Comparison of ENCODE assay signal across 8 cellular contexts in genomic region chr2:216498418-216499413, GRCh38. TPM values are rescaled to one million over a fixed set of nuclear protein-coding genes. Genes with fewer than 3 reads are reported as not detected.
DNase-seq lines count a peak whose midpoint lies in the region; ATAC-seq, FAIRE-seq and TF ChIP-seq lines count a peak whose summit lies in the region.

Gene RPL37A, plus strand, starts transcription at chr2:216498844. Its CDS starts 31 bp downstream, at chr2:216498875.

- DNase-seq in AG10803 (ENCODE audit: low read depth), result peak; percentile 97
- peak; percentile 96 for DNase-seq in NCI-H460 (ENCODE audit: extremely low read depth, low read depth)
- peak; percentile 86 for DNase-seq in activated CD4-positive, CD25-positive, alpha-beta regulatory T cell treated with anti-CD3 and anti-CD28 coated beads, Interleukin-2, amount 50 U/mL, for 72 hours
- peak; percentile 22 to 79 for DNase-seq in cerebellar nuclear complex (lab: John Stamatoyannopoulos, UW)
- peak; percentile 84 for DNase-seq in keratinocyte (ENCODE audit: low read depth, low spot score)
- peak; percentile 74 to 78 for DNase-seq in stimulated activated CD4-positive, alpha-beta T cell treated with anti-CD3 and anti-CD28 coated beads, Interleukin-15, amount 100 ng/mL, for 1 hour (ENCODE audit: low read depth in 1 of 2, low spot score in 1 of 2)

- H3K9me3 ChIP-seq in keratinocyte (ENCODE audit: control insufficient read depth, low read depth, low read length), result no peaks in the 10 kb centered on the region

- peak; percentile 62 for FAIRE-seq in keratinocyte (lab: Jason Lieb, UNC)

- peak within 1 kb of the TSS; percentile 94 for H3K9ac ChIP-seq in keratinocyte (ENCODE audit: control insufficient read depth, extremely low read depth, insufficient read depth, low read length)

- ATAC-seq in GM19043 (IDR thresholded peaks at IDR 0.05; ENCODE audit: low read depth, unreplicated experiment) (peak; percentile 83), HG03378 (IDR thresholded peaks at IDR 0.05; ENCODE audit: unreplicated experiment) (peak; percentile 89)

- peak within 1 kb of the TSS; percentile 88 for H2AFZ ChIP-seq in keratinocyte (ENCODE audit: control insufficient read depth, low read length)

- peaks cover 20 to 44% of the 10 kb centered on the region in 2 experiments for H3K36me3 ChIP-seq in keratinocyte (ENCODE audit: control insufficient read depth in 2 of 2, extremely low read depth in 1 of 2, insufficient read depth in 2 of 2, low read length in 2 of 2)

- peak within 1 kb of the TSS; percentile 84 for H3K27ac ChIP-seq in keratinocyte (ENCODE audit: control insufficient read depth, insufficient read depth, low read length)

- dilution Hi-C loops in keratinocyte (cut with MboI; ENCODE audit: extremely low pct_ligation_motif_present, low sequenced_read_pairs), result no loop called here

- H3K27me3 ChIP-seq in keratinocyte (ENCODE audit: control insufficient read depth, extremely low read depth, insufficient read depth, low read length), result no peaks in the 10 kb centered on the region

- no peaks in the 10 kb centered on the region for H3K9me1 ChIP-seq in keratinocyte (ENCODE audit: control insufficient read depth, extremely low read depth, insufficient read depth, low read length)

- H3K4me2 ChIP-seq in keratinocyte (ENCODE audit: control insufficient read depth, extremely low read depth, insufficient read depth, low read depth, low read length), result peak within 1 kb of the TSS; percentile 97

- H3K79me2 ChIP-seq in keratinocyte (ENCODE audit: control insufficient read depth, insufficient read depth, low read length), result peaks cover 57% of the 10 kb centered on the region

- no peak for TF ChIP-seq CTCF in AG10803 (conservative IDR thresholded peaks at IDR 0.05; ENCODE audit: low read length)
- TF ChIP-seq CTCF in keratinocyte (optimal IDR thresholded peaks at IDR 0.05 in 1 of 3, IDR thresholded peaks at IDR 0.05 in 1 of 3, conservative IDR thresholded peaks at IDR 0.05 in 1 of 3; ENCODE audit: extremely low read depth in 1 of 3, insufficient read depth in 2 of 3, low read length in 3 of 3), result no peak

- H4K20me1 ChIP-seq in keratinocyte (ENCODE audit: control insufficient read depth, extremely low read depth, insufficient read depth, low read length), result peaks cover 22% of the 10 kb centered on the region

- H3K4me3 ChIP-seq in AG10803 (ENCODE audit: low read length) (peak within 1 kb of the TSS; percentile 89), keratinocyte (ENCODE audit: control insufficient read depth in 2 of 3, extremely low read depth in 1 of 3, insufficient read depth in 2 of 3, low read depth in 1 of 3, low read length in 3 of 3) (peak within 1 kb of the TSS; percentile 62 to 96 (median 79))

- H3K4me1 ChIP-seq in keratinocyte (ENCODE audit: control insufficient read depth, extremely low read depth, insufficient read depth, low read length), result peaks cover 36% of the 10 kb centered on the region

RNA-seq across cellular contexts. Expression of gene RPL37A, which starts in this region (rescaled TPM):
- 4,818 and 5,323 TPM in 2 replicates for total RNA-seq in NCI-H460 (2014; rRNA removed; shearing (Covaris generic))
- polyA plus RNA-seq in NCI-H460 (2014; cell fraction: nucleus; rRNA removed), result 376 and 775 TPM in 2 replicates
- polyA plus RNA-seq in keratinocyte, result 1,858 to 4,257 TPM (median 3,899 TPM) in 3 replicates
- polyA plus RNA-seq in keratinocyte (2011; ENCODE audit: low read depth), result 4,600 TPM
- polyA plus RNA-seq in keratinocyte (2011; cell fraction: cytosol; rRNA removed), result 2,058 and 2,504 TPM in 2 replicates
- polyA plus RNA-seq in keratinocyte (2011; cell fraction: nucleus; rRNA removed), result 771 and 780 TPM in 2 replicates
- 4,782 and 6,727 TPM in 2 replicates for polyA plus RNA-seq in keratinocyte (2012; ENCODE audit: low replicate concordance)
- 404 to 934 TPM (median 861 TPM) in 3 replicates for polyA minus RNA-seq in keratinocyte
- 1,907 TPM for polyA minus RNA-seq in keratinocyte (2011; cell fraction: cytosol; rRNA and poly(A)+ RNA removed)
- polyA minus RNA-seq in keratinocyte (2011; cell fraction: nucleus; rRNA and poly(A)+ RNA removed), result 202 and 323 TPM in 2 replicates

Comparison
In these comparisons a context has a peak if more than half of its experiments do, and no peak if none do; other contexts are left out.
1. Peak in every context shown above with its lines: DNase-seq, ATAC-seq, H3K4me3 ChIP-seq and H3K27ac ChIP-seq.